ENCODE assay signal across 14 cellular contexts in the genomic region with DNA sequence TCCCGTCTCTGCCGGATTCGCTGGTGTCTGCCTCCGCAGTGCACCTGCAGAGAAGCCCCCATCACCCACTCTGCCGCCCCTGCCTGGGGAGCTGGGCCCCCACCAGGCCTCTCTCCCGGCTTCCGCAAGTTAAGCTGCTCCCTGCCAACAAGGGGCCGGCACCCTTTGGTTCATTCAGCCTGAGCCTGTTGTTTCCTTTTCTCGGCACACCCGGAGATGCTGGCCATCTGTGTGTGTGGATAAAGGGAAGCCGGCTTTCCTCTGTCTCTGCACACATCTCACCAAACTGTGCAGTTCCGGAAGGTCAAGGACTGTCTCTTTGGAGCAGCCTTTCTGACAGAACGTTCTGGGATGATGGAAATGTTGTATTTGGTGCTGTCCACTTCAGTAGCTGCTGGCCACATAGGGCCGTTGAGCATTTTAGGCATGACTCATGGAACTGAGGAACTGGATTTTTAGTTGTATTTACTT. TPM values are rescaled to one million over a fixed set of nuclear protein-coding genes. Genes with fewer than 3 reads are reported as not detected.
DNase-seq lines count a peak whose midpoint lies in the region; ATAC-seq and TF ChIP-seq lines count a peak whose summit lies in the region.
"Had no signal": no experiment of that assay in that cellular context is flagged by ENCODE, and none has a peak within 500 bp of the region (broad histone marks: within the 10 kb centered on the region; RNA-seq: fewer than 3 reads in every experiment).

No MANE protein-coding gene starts in this region.

- H3K27me3 ChIP-seq in heart right ventricle, result no peaks in the 10 kb centered on the region
- H3K27me3 ChIP-seq in CD4-positive, alpha-beta T cell (ENCODE audit: control insufficient read depth, insufficient read depth, low read length), result no peaks in the 10 kb centered on the region
- no peaks in the 10 kb centered on the region for H3K27me3 ChIP-seq in effector memory CD4-positive, alpha-beta T cell (replicated peaks; ENCODE audit: control insufficient read depth, insufficient read depth, low read length, poor library complexity, severe bottlenecking)
- H3K27me3 ChIP-seq: colonic mucosa had no signal

- no peaks in the 10 kb centered on the region for H3K9me3 ChIP-seq in heart right ventricle
- no peaks in the 10 kb centered on the region for H3K9me3 ChIP-seq in CD4-positive, alpha-beta T cell (ENCODE audit: control insufficient read depth, low read length)
- H3K9me3 ChIP-seq in effector memory CD4-positive, alpha-beta T cell (ENCODE audit: control insufficient read depth, low read length), result no peaks in the 10 kb centered on the region
- H3K9me3 ChIP-seq: colonic mucosa had no signal

- peak overlapping the region in 6 of 10 donors; percentile 13 to 52 (median 42) for H3K27ac ChIP-seq in heart right ventricle
- H3K27ac ChIP-seq in substantia nigra (ENCODE audit: low read depth, low read length, poor library complexity, severe bottlenecking), result peak overlapping the region; percentile 66
- H3K27ac ChIP-seq in CD4-positive, alpha-beta T cell (ENCODE audit: low read depth, low read length), result no peak overlapping the region
- H3K27ac ChIP-seq in effector memory CD4-positive, alpha-beta T cell (ENCODE audit: insufficient read depth, low read length, poor library complexity, severe bottlenecking), result no peak overlapping the region
- H3K27ac ChIP-seq: 22Rv1, colonic mucosa, HL-60 had no signal

- 52 to 64% methylated on average over 13 to 14 of the region's 14 CpGs for WGBS in heart right ventricle, 2 donors

- H3K4me1 Mint-ChIP-seq in activated CD8-positive, alpha-beta T cell treated with anti-CD3 and anti-CD28 coated beads for 36 hours (ENCODE audit: low read depth), result peaks cover 38% of the 10 kb centered on the region
- H3K4me1 Mint-ChIP-seq in activated CD8-positive, alpha-beta T cell treated with anti-CD3 and anti-CD28 coated beads, Interleukin-2, amount 10 ng/mL, durations not matched to agents 7 days and 5 days (ENCODE audit: low read depth), result peaks cover 22% of the 10 kb centered on the region
- peaks cover 3% of the 10 kb centered on the region for H3K4me1 Mint-ChIP-seq in activated T-helper 17 cell treated with anti-CD3 and anti-CD28 coated beads, Interleukin-2, amount 50 U/mL, for 72 hours
- H3K4me1 Mint-ChIP-seq in CD4-positive, alpha-beta T cell (ENCODE audit: low read depth), result peaks cover 33% of the 10 kb centered on the region

- no peak for TF ChIP-seq CTCF in activated CD8-positive, alpha-beta T cell treated with anti-CD3 and anti-CD28 coated beads for 36 hours (IDR thresholded peaks at IDR 0.05)
- TF ChIP-seq CTCF in heart right ventricle (IDR thresholded peaks at IDR 0.05), result no peak
- TF ChIP-seq CTCF in CD4-positive, alpha-beta T cell (IDR thresholded peaks at IDR 0.05), result no peak

- intact Hi-C loops in activated CD8-positive, alpha-beta T cell treated with anti-CD3 and anti-CD28 coated beads for 36 hours (cut with micrococcal nuclease), result no loop called here
- intact Hi-C loops in heart right ventricle (cut with DNase I), result no loop called here
- intact Hi-C loops in CD4-positive, alpha-beta T cell (cut with DNase I, micrococcal nuclease), result no loop called here

- POLR2A ChIA-PET in activated CD8-positive, alpha-beta T cell treated with anti-CD3 and anti-CD28 coated beads for 36 hours (lab: Charles Lee), result interaction anchor here (1.0 kb wide), 1 partner anchor 58 kb away, joined by 3 read pairs; no protein-coding TSS in a partner anchor
- POLR2A ChIA-PET in activated CD8-positive, alpha-beta T cell treated with anti-CD3 and anti-CD28 coated beads, Interleukin-2, amount 10 ng/mL, durations not matched to agents 7 days and 5 days (lab: Charles Lee), result interaction anchor here (1.0 kb wide), 1 partner anchor 11 kb away, joined by 3 read pairs; no protein-coding TSS in a partner anchor
- POLR2A ChIA-PET in CD4-positive, alpha-beta T cell (lab: Charles Lee), result no interaction called here

- H3K4me3 ChIP-seq in heart right ventricle, result peak overlapping the region in 1 of 10 donors; percentile 2
- H3K4me3 ChIP-seq in effector memory CD4-positive, alpha-beta T cell (ENCODE audit: insufficient read depth, low read depth, low read length, poor library complexity, severe bottlenecking), result no peak overlapping the region
- H3K4me3 ChIP-seq: colonic mucosa had no signal

- H3K4me1 ChIP-seq in heart right ventricle, result peaks cover 15 to 70% (median 39%) of the 10 kb centered on the region in 9 donors
- peaks cover 12% of the 10 kb centered on the region for H3K4me1 ChIP-seq in effector memory CD4-positive, alpha-beta T cell (ENCODE audit: control insufficient read depth, insufficient read depth, low read length, poor library complexity, severe bottlenecking)
- H3K4me1 ChIP-seq: colonic mucosa had no signal

- H3K27me3 Mint-ChIP-seq in activated CD8-positive, alpha-beta T cell treated with anti-CD3 and anti-CD28 coated beads for 36 hours, result no peaks in the 10 kb centered on the region
- H3K27me3 Mint-ChIP-seq in activated CD8-positive, alpha-beta T cell treated with anti-CD3 and anti-CD28 coated beads, Interleukin-2, amount 10 ng/mL, durations not matched to agents 7 days and 5 days (ENCODE audit: low read depth), result no peaks in the 10 kb centered on the region
- no peaks in the 10 kb centered on the region for H3K27me3 Mint-ChIP-seq in activated T-helper 17 cell treated with anti-CD3 and anti-CD28 coated beads, Interleukin-2, amount 50 U/mL, for 72 hours
- H3K27me3 Mint-ChIP-seq in CD4-positive, alpha-beta T cell, result no peaks in the 10 kb centered on the region
- H3K27me3 Mint-ChIP-seq: activated CD4-positive, alpha-beta T cell treated with anti-CD3 and anti-CD28 coated beads, Interleukin-2, amount 10 ng/mL, durations not matched to agents 24 days and 14 days had no signal

- peak overlapping the region; percentile 9 for H3K27ac Mint-ChIP-seq in activated CD8-positive, alpha-beta T cell treated with anti-CD3 and anti-CD28 coated beads for 36 hours
- H3K27ac Mint-ChIP-seq in activated CD8-positive, alpha-beta T cell treated with anti-CD3 and anti-CD28 coated beads, Interleukin-2, amount 10 ng/mL, durations not matched to agents 7 days and 5 days, result no peak overlapping the region
- peak overlapping the region; percentile 46 for H3K27ac Mint-ChIP-seq in activated T-helper 17 cell treated with anti-CD3 and anti-CD28 coated beads, Interleukin-2, amount 50 U/mL, for 72 hours
- H3K27ac Mint-ChIP-seq in CD4-positive, alpha-beta T cell, result no peak overlapping the region
- H3K27ac Mint-ChIP-seq: activated CD4-positive, alpha-beta T cell treated with anti-CD3 and anti-CD28 coated beads, Interleukin-2, amount 10 ng/mL, durations not matched to agents 24 days and 14 days had no signal

- H3K9me3 Mint-ChIP-seq in activated CD8-positive, alpha-beta T cell treated with anti-CD3 and anti-CD28 coated beads for 36 hours, result no peaks in the 10 kb centered on the region
- no peaks in the 10 kb centered on the region for H3K9me3 Mint-ChIP-seq in activated CD8-positive, alpha-beta T cell treated with anti-CD3 and anti-CD28 coated beads, Interleukin-2, amount 10 ng/mL, durations not matched to agents 7 days and 5 days (ENCODE audit: insufficient read depth)
- no peaks in the 10 kb centered on the region for H3K9me3 Mint-ChIP-seq in activated T-helper 17 cell treated with anti-CD3 and anti-CD28 coated beads, Interleukin-2, amount 50 U/mL, for 72 hours
- H3K9me3 Mint-ChIP-seq in CD4-positive, alpha-beta T cell, result no peaks in the 10 kb centered on the region
- H3K9me3 Mint-ChIP-seq: activated CD4-positive, alpha-beta T cell treated with anti-CD3 and anti-CD28 coated beads, Interleukin-2, amount 10 ng/mL, durations not matched to agents 24 days and 14 days had no signal

- CTCF ChIA-PET in activated CD8-positive, alpha-beta T cell treated with anti-CD3 and anti-CD28 coated beads for 36 hours (lab: Charles Lee), result no interaction called here
- CTCF ChIA-PET in activated CD8-positive, alpha-beta T cell treated with anti-CD3 and anti-CD28 coated beads, Interleukin-2, amount 10 ng/mL, durations not matched to agents 7 days and 5 days (lab: Charles Lee), result interaction anchor here (1.4 kb wide), 1 partner anchor 11 kb away, joined by 5 read pairs; no protein-coding TSS in a partner anchor
- CTCF ChIA-PET in CD4-positive, alpha-beta T cell (lab: Charles Lee), result no interaction called here

- H3K36me3 Mint-ChIP-seq in activated CD8-positive, alpha-beta T cell treated with anti-CD3 and anti-CD28 coated beads for 36 hours (ENCODE audit: low read depth), result peaks cover 1% of the 10 kb centered on the region
- H3K36me3 Mint-ChIP-seq in activated CD8-positive, alpha-beta T cell treated with anti-CD3 and anti-CD28 coated beads, Interleukin-2, amount 10 ng/mL, durations not matched to agents 7 days and 5 days (ENCODE audit: low read depth), result peaks cover 2% of the 10 kb centered on the region
- peaks cover 3% of the 10 kb centered on the region for H3K36me3 Mint-ChIP-seq in activated T-helper 17 cell treated with anti-CD3 and anti-CD28 coated beads, Interleukin-2, amount 50 U/mL, for 72 hours (ENCODE audit: low read depth)
- H3K36me3 Mint-ChIP-seq in CD4-positive, alpha-beta T cell (ENCODE audit: low read depth), result peaks cover 5% of the 10 kb centered on the region

- peaks cover 0 to 9% (median 0%) of the 10 kb centered on the region in 9 donors for H3K36me3 ChIP-seq in heart right ventricle
- H3K36me3 ChIP-seq in effector memory CD4-positive, alpha-beta T cell (ENCODE audit: control insufficient read depth, insufficient read depth, low read length), result peaks cover 14% of the 10 kb centered on the region
- H3K36me3 ChIP-seq: colonic mucosa had no signal

- ATAC-seq in activated CD8-positive, alpha-beta T cell treated with anti-CD3 and anti-CD28 coated beads for 36 hours, result no peak
- no peak for ATAC-seq in activated CD8-positive, alpha-beta T cell treated with anti-CD3 and anti-CD28 coated beads, Interleukin-2, amount 10 ng/mL, durations not matched to agents 7 days and 5 days
- no peak for ATAC-seq in activated T-helper 17 cell treated with anti-CD3 and anti-CD28 coated beads, Interleukin-2, amount 50 U/mL, for 72 hours (replicated peaks)
- no peak for ATAC-seq in heart right ventricle
- ATAC-seq in CD4-positive, alpha-beta T cell (ENCODE audit: poor library complexity), result no peak

- DNase-seq in activated CD8-positive, alpha-beta T cell treated with anti-CD3 and anti-CD28 coated beads for 36 hours, result no peak
- DNase-seq in activated CD8-positive, alpha-beta T cell treated with anti-CD3 and anti-CD28 coated beads, Interleukin-2, amount 10 ng/mL, durations not matched to agents 7 days and 5 days, result no peak
- no peak for DNase-seq in heart right ventricle
- peak in 4 of 49 donors; percentile 8 to 49 (median 18) for DNase-seq in substantia nigra (lab: John Stamatoyannopoulos, UW)
- DNase-seq in CD4-positive, alpha-beta T cell, result no peak
- no peak for DNase-seq in effector memory CD4-positive, alpha-beta T cell
- DNase-seq in activated CD8-positive, alpha-beta memory T cell treated with anti-CD3 and anti-CD28 coated beads, Interleukin-2, amount 50 U/mL, for 48 hours, result no peak
- DNase-seq: activated CD4-positive, alpha-beta T cell treated with anti-CD3 and anti-CD28 coated beads, Interleukin-2, amount 10 ng/mL, durations not matched to agents 24 days and 14 days; activated effector memory CD4-positive, alpha-beta T cell treated with anti-CD3 and anti-CD28 coated beads, Interleukin-2, amount 50 U/mL, for 16 hours; colonic mucosa; SW 1271 had no signal

- no peak overlapping the region for H3K4me3 Mint-ChIP-seq in activated CD8-positive, alpha-beta T cell treated with anti-CD3 and anti-CD28 coated beads for 36 hours
- H3K4me3 Mint-ChIP-seq in activated CD8-positive, alpha-beta T cell treated with anti-CD3 and anti-CD28 coated beads, Interleukin-2, amount 10 ng/mL, durations not matched to agents 7 days and 5 days, result no peak overlapping the region
- H3K4me3 Mint-ChIP-seq in activated T-helper 17 cell treated with anti-CD3 and anti-CD28 coated beads, Interleukin-2, amount 50 U/mL, for 72 hours, result no peak overlapping the region
- no peak overlapping the region for H3K4me3 Mint-ChIP-seq in CD4-positive, alpha-beta T cell
- H3K4me3 Mint-ChIP-seq: activated CD4-positive, alpha-beta T cell treated with anti-CD3 and anti-CD28 coated beads, Interleukin-2, amount 10 ng/mL, durations not matched to agents 24 days and 14 days had no signal

RNA-seq across cellular contexts. Expression of a gene that starts 6.8 kb away (rescaled TPM):
- 10 to 100 TPM; 58.4 to 65.1 TPM for total RNA-seq in activated CD8-positive, alpha-beta T cell treated with anti-CD3 and anti-CD28 coated beads for 36 hours
- 10 to 100 TPM; 75.9 to 82.7 TPM for total RNA-seq in activated CD8-positive, alpha-beta T cell treated with anti-CD3 and anti-CD28 coated beads, Interleukin-2, amount 10 ng/mL, durations not matched to agents 7 days and 5 days
- 100 to 1,000 TPM in 1 of 2 donors, 10 to 100 TPM in 1; 59.9 to 106 TPM for total RNA-seq in activated T-helper 17 cell treated with anti-CD3 and anti-CD28 coated beads, Interleukin-2, amount 50 U/mL, for 72 hours
- total RNA-seq in heart right ventricle, result 10 to 100 TPM; 61.3 to 96.0 (median 71.7) TPM
- polyA plus RNA-seq in heart right ventricle, result 100 to 1,000 TPM in 1 of 2 donors, 10 to 100 TPM in 1; 31.2 to 126 TPM
- total RNA-seq in CD4-positive, alpha-beta T cell, result 100 to 1,000 TPM; 290 to 297 TPM

RNA-seq across cellular contexts. Expression of a gene that starts 34.7 kb away (rescaled TPM):
- total RNA-seq in activated CD8-positive, alpha-beta T cell treated with anti-CD3 and anti-CD28 coated beads for 36 hours, result 10 to 100 TPM; 61.5 to 62.2 TPM
- total RNA-seq in activated CD8-positive, alpha-beta T cell treated with anti-CD3 and anti-CD28 coated beads, Interleukin-2, amount 10 ng/mL, durations not matched to agents 7 days and 5 days, result 10 to 100 TPM; 56.1 to 61.7 TPM
- 10 to 100 TPM; 55.9 to 85.1 TPM for total RNA-seq in activated T-helper 17 cell treated with anti-CD3 and anti-CD28 coated beads, Interleukin-2, amount 50 U/mL, for 72 hours
- 10 to 100 TPM; 20.2 to 57.5 (median 32.2) TPM for total RNA-seq in heart right ventricle
- 10 to 100 TPM; 10.0 to 38.1 TPM for polyA plus RNA-seq in heart right ventricle
- total RNA-seq in CD4-positive, alpha-beta T cell, result 1 to 10 TPM; 2.5 to 3.2 TPM

RNA-seq across cellular contexts. Expression of a gene that starts 58.5 kb away (rescaled TPM):
- total RNA-seq in activated CD8-positive, alpha-beta T cell treated with anti-CD3 and anti-CD28 coated beads for 36 hours, result 10 to 100 TPM; 37.8 to 39.6 TPM
- 10 to 100 TPM; 41.3 to 41.4 TPM for total RNA-seq in activated CD8-positive, alpha-beta T cell treated with anti-CD3 and anti-CD28 coated beads, Interleukin-2, amount 10 ng/mL, durations not matched to agents 7 days and 5 days
- 10 to 100 TPM; 39.3 to 39.9 TPM for total RNA-seq in activated T-helper 17 cell treated with anti-CD3 and anti-CD28 coated beads, Interleukin-2, amount 50 U/mL, for 72 hours
- 10 to 100 TPM; 21.8 to 41.1 (median 30.3) TPM for total RNA-seq in heart right ventricle
- polyA plus RNA-seq in heart right ventricle, result 100 to 1,000 TPM in 1 of 2 donors, 10 to 100 TPM in 1; 47.7 to 176 TPM
- 10 to 100 TPM; 46.2 to 54.2 TPM for total RNA-seq in CD4-positive, alpha-beta T cell

RNA-seq across cellular contexts. Expression of a gene that starts 59.8 kb away (rescaled TPM):
- 10 to 100 TPM; 15.5 to 15.6 TPM for total RNA-seq in activated CD8-positive, alpha-beta T cell treated with anti-CD3 and anti-CD28 coated beads for 36 hours
- 10 to 100 TPM; 31.8 to 32.0 TPM for total RNA-seq in activated CD8-positive, alpha-beta T cell treated with anti-CD3 and anti-CD28 coated beads, Interleukin-2, amount 10 ng/mL, durations not matched to agents 7 days and 5 days
- total RNA-seq in activated T-helper 17 cell treated with anti-CD3 and anti-CD28 coated beads, Interleukin-2, amount 50 U/mL, for 72 hours, result 10 to 100 TPM; 37.6 to 39.6 TPM
- total RNA-seq in heart right ventricle, result 10 to 100 TPM in 1 of 10 donors, 1 to 10 TPM in 9; 4.9 to 13.8 (median 7.3) TPM
- polyA plus RNA-seq in heart right ventricle, result 10 to 100 TPM in 1 of 2 donors, 1 to 10 TPM in 1; 3.0 to 17.9 TPM
- total RNA-seq in CD4-positive, alpha-beta T cell, result 10 to 100 TPM; 28.6 to 30.8 TPM

Comparison
In these comparisons a context has a peak if more than half of its experiments do, and no peak if none do; other contexts are left out.
1. H3K27ac Mint-ChIP-seq: peak in activated CD8-positive, alpha-beta T cell treated with anti-CD3 and anti-CD28 coated beads for 36 hours (single experiment) and activated T-helper 17 cell treated with anti-CD3 and anti-CD28 coated beads, Interleukin-2, amount 50 U/mL, for 72 hours (single experiment); none in activated CD8-positive, alpha-beta T cell treated with anti-CD3 and anti-CD28 coated beads, Interleukin-2, amount 10 ng/mL, durations not matched to agents 7 days and 5 days (single experiment) and CD4-positive, alpha-beta T cell (single experiment).
2. H3K27ac ChIP-seq: peak in heart right ventricle (6 of 10) and substantia nigra (single experiment); none in CD4-positive, alpha-beta T cell (single experiment) and effector memory CD4-positive, alpha-beta T cell (single experiment).
3. RNA of a gene that starts 34.7 kb away (total RNA-seq): 55.9 to 85.1 TPM in activated T-helper 17 cell treated with anti-CD3 and anti-CD28 coated beads, Interleukin-2, amount 50 U/mL, for 72 hours, 61.5 to 62.2 TPM in activated CD8-positive, alpha-beta T cell treated with anti-CD3 and anti-CD28 coated beads for 36 hours, 56.1 to 61.7 TPM in activated CD8-positive, alpha-beta T cell treated with anti-CD3 and anti-CD28 coated beads, Interleukin-2, amount 10 ng/mL, durations not matched to agents 7 days and 5 days and 20.2 to 57.5 TPM in heart right ventricle; 2.5 to 3.2 TPM in CD4-positive, alpha-beta T cell; every median in the first group is over 4 times any median in the second.